28 cellular contexts compared by ENCODE assay signal in the genomic region with DNA sequence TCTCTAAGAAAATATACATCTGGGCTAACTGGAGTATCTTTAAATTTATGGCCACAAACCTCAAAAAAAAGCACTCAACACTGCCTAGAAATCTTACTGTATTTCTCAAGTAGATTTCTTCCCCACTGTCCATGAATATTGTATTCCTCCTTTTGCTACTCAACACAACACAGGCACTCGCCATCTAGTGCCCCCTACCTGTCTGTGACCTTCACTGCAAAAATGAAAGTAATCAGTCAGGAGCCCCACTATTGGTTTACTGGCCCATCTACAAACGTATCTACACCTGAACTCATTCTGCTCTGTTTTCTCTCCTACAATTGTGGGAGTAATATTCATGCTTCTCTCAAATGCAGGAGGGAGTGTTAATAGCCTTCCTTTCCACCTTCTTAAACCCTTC. TPM values are rescaled to one million over a fixed set of nuclear protein-coding genes. Genes with fewer than 3 reads are reported as not detected.
DNase-seq lines count a peak whose midpoint lies in the region; ATAC-seq, FAIRE-seq and TF ChIP-seq lines count a peak whose summit lies in the region.
"Had no signal": no experiment of that assay in that cellular context is flagged by ENCODE, and none has a peak within 500 bp of the region (broad histone marks: within the 10 kb centered on the region; RNA-seq: fewer than 3 reads in every experiment).

No MANE protein-coding gene starts in this region.

- H3F3A ChIP-seq in neural progenitor cell (ENCODE audit: low read depth) = no peaks in the 10 kb centered on the region

- H3K27ac Mint-ChIP-seq in neural progenitor cell = no peak overlapping the region
- H3K27ac Mint-ChIP-seq: activated CD4-positive, alpha-beta memory T cell treated with anti-CD3 and anti-CD28 coated beads for 36 hours; nephron progenitor cell had no signal

- no peak for ATAC-seq in Panc1
- no peak for ATAC-seq in HG03378 (IDR thresholded peaks at IDR 0.05; ENCODE audit: unreplicated experiment)
- ATAC-seq: lower lobe of right lung had no signal

- no peak overlapping the region for H3K27ac ChIP-seq in Panc1 (ENCODE audit: low read length)
- no peak overlapping the region for H3K27ac ChIP-seq in neural progenitor cell
- H3K27ac ChIP-seq in small intestine (ENCODE audit: low read depth in 1 of 2, low read length in 1 of 2) = no peak overlapping the region
- H3K27ac ChIP-seq: dorsolateral prefrontal cortex, KMS-11, lower lobe of right lung, pancreas, PC-9, thoracic aorta had no signal

- H3K4me1 Mint-ChIP-seq in neural progenitor cell = no peaks in the 10 kb centered on the region
- H3K4me1 Mint-ChIP-seq: nephron progenitor cell had no signal

- in situ Hi-C loops in Panc1 (cut with HindIII; ENCODE audit: low pct_unique_long_range_greater_than_20kb, low sequenced_read_pairs) = no loop called here

- DNase-seq in GM12864 (ENCODE audit: low read depth) (no peak), HFF-Myc (ENCODE audit: extremely low read depth, low read depth) (no peak), Panc1 (ENCODE audit: low read depth, low spot score) (no peak), neural progenitor cell (ENCODE audit: low spot score) (no peak), MG63 (no peak), small intestine (no peak)
- DNase-seq: activated CD4-positive, alpha-beta memory T cell treated with anti-CD3 and anti-CD28 coated beads for 36 hours; activated effector memory CD4-positive, alpha-beta T cell treated with anti-CD3 and anti-CD28 coated beads, Interleukin-2, amount 50 U/mL, for 16 hours; activated T-cell treated with anti-CD3 and anti-CD28 coated beads for 4 hours; cerebellar nuclear complex; dorsolateral prefrontal cortex; glutamatergic neuron; lower lobe of right lung; NCI-H1092 treated with DMSO at 0.1 percent for 48 hours; NCI-H2029; NCI-H526 treated with DMSO at 0.1 percent for 48 hours; nephron progenitor cell; pancreas; PC-9; right cardiac atrium; SIG-M5; stimulated activated CD4-positive, alpha-beta T cell treated with anti-CD3 and anti-CD28 coated beads, Interleukin-12 subunit alpha, Interleukin-12 subunit beta, amount 100 ng/mL, for 4 hours; stimulated activated CD4-positive, alpha-beta T cell treated with anti-CD3 and anti-CD28 coated beads, Interleukin-4, amount 100 ng/mL, for 4 hours; stimulated activated naive CD4-positive, alpha-beta T cell treated with Interleukin-2 at 50 U/mL for 16 hours had no signal

- FAIRE-seq in small intestine (lab: Jason Lieb, UNC) = no peak
- FAIRE-seq: pancreas had no signal

- peaks cover 2% of the 10 kb centered on the region for H3K27me3 Mint-ChIP-seq in neural progenitor cell (ENCODE audit: insufficient read depth, low read depth)
- H3K27me3 Mint-ChIP-seq: activated CD4-positive, alpha-beta memory T cell treated with anti-CD3 and anti-CD28 coated beads for 36 hours had no signal

- no peaks in the 10 kb centered on the region for H3K4me1 ChIP-seq in Panc1 (ENCODE audit: control insufficient read depth, insufficient read depth, low read length)
- H3K4me1 ChIP-seq in neural progenitor cell = no peaks in the 10 kb centered on the region
- H3K4me1 ChIP-seq in small intestine (ENCODE audit: control insufficient read depth in 2 of 2, insufficient read depth in 1 of 2, low read depth in 1 of 2, low read length in 1 of 2) = no peaks in the 10 kb centered on the region
- H3K4me1 ChIP-seq: lower lobe of right lung, pancreas had no signal

- no peak overlapping the region for H3K4me2 ChIP-seq in neural progenitor cell
- H3K4me2 ChIP-seq: KMS-11, PC-9 had no signal

- peaks cover 2% of the 10 kb centered on the region for H3K9me3 Mint-ChIP-seq in neural progenitor cell
- H3K9me3 Mint-ChIP-seq: activated CD4-positive, alpha-beta memory T cell treated with anti-CD3 and anti-CD28 coated beads for 36 hours had no signal

- no TSS peak for BruUV-seq in Panc1 (replicated peaks; lab: Mats Ljungman, UMichigan)

- no peaks in the 10 kb centered on the region for H3K79me2 ChIP-seq in neural progenitor cell (ENCODE audit: low read depth)

- H3K9ac ChIP-seq in neural progenitor cell = no peak overlapping the region
- H3K9ac ChIP-seq: KMS-11 had no signal

- POLR2A ChIA-PET in Panc1 (lab: Charles Lee) = no interaction called here

- H2AFZ ChIP-seq in neural progenitor cell (replicated peaks) = no peak overlapping the region
- H2AFZ ChIP-seq: PC-9 had no signal

- H3K4me3 ChIP-seq in GM12864 (ENCODE audit: low read depth, low read length) = no peak overlapping the region
- H3K4me3 ChIP-seq in HFF-Myc (replicated peaks; ENCODE audit: low read depth, low read length) = no peak overlapping the region
- H3K4me3 ChIP-seq in Panc1 (ENCODE audit: low read depth in 2 of 2, low read length in 2 of 2) = no peak overlapping the region
- H3K4me3 ChIP-seq in neural progenitor cell = no peak overlapping the region
- no peak overlapping the region for H3K4me3 ChIP-seq in MG63
- no peak overlapping the region for H3K4me3 ChIP-seq in small intestine (ENCODE audit: low read depth in 1 of 2, low read length in 2 of 2)
- H3K4me3 ChIP-seq: dorsolateral prefrontal cortex, lower lobe of right lung, pancreas, PC-9, thoracic aorta had no signal

- H3K27me3 ChIP-seq in Panc1 (ENCODE audit: control insufficient read depth, insufficient read depth, low read length) (peaks cover 10% of the 10 kb centered on the region), neural progenitor cell (no peaks in the 10 kb centered on the region), MG63 (no peaks in the 10 kb centered on the region), small intestine (ENCODE audit: control insufficient read depth in 2 of 2, insufficient read depth in 2 of 2, low read length in 2 of 2) (no peaks in the 10 kb centered on the region)
- H3K27me3 ChIP-seq: dorsolateral prefrontal cortex, pancreas had no signal

- intact Hi-C loops in Panc1 (cut with micrococcal nuclease; ENCODE audit: unreplicated experiment) = no loop called here

- no peaks in the 10 kb centered on the region for H3K36me3 Mint-ChIP-seq in neural progenitor cell
- H3K36me3 Mint-ChIP-seq: activated CD4-positive, alpha-beta memory T cell treated with anti-CD3 and anti-CD28 coated beads for 36 hours had no signal

- WGBS in small intestine, 3 donors = 36 to 46% (median 37%) methylated on average over 2 of the region's 2 CpGs

- CTCF ChIA-PET in Panc1 (lab: Charles Lee) = no interaction called here

- H3K9me3 ChIP-seq in Panc1 (ENCODE audit: control insufficient read depth, insufficient read depth, low read depth, low read length) (no peaks in the 10 kb centered on the region), neural progenitor cell (ENCODE audit: low read depth) (no peaks in the 10 kb centered on the region), MG63 (peaks cover 5% of the 10 kb centered on the region), small intestine (ENCODE audit: control insufficient read depth, low read depth) (no peaks in the 10 kb centered on the region)
- H3K9me3 ChIP-seq: lower lobe of right lung, pancreas, thoracic aorta had no signal

- no peak overlapping the region for H3K4me3 Mint-ChIP-seq in neural progenitor cell
- H3K4me3 Mint-ChIP-seq: activated CD4-positive, alpha-beta memory T cell treated with anti-CD3 and anti-CD28 coated beads for 36 hours; nephron progenitor cell had no signal

- H4K20me1 ChIP-seq in neural progenitor cell (ENCODE audit: low read depth) = no peaks in the 10 kb centered on the region

- TF ChIP-seq CTCF in GM12864 (IDR thresholded peaks at IDR 0.05; ENCODE audit: low read depth, low read length, missing control alignments) = peak; percentile 37
- TF ChIP-seq CTCF in HFF-Myc (IDR thresholded peaks at IDR 0.05; ENCODE audit: low read depth, low read length, missing control alignments) = peak; percentile 11
- 0 out of 2 replicates have a peak, but pooled peaks have one; percentile 21 for TF ChIP-seq CTCF in Panc1 (IDR thresholded peaks at IDR 0.05)
- TF ChIP-seq CTCF in neural progenitor cell (IDR thresholded peaks at IDR 0.05) = peak; percentile 28

- no peaks in the 10 kb centered on the region for H3K36me3 ChIP-seq in Panc1 (ENCODE audit: control insufficient read depth, insufficient read depth, low read length)
- H3K36me3 ChIP-seq in neural progenitor cell = no peaks in the 10 kb centered on the region
- H3K36me3 ChIP-seq in MG63 = no peaks in the 10 kb centered on the region
- H3K36me3 ChIP-seq in small intestine (ENCODE audit: control insufficient read depth in 2 of 2, insufficient read depth in 2 of 2, low read length in 2 of 2) = no peaks in the 10 kb centered on the region
- H3K36me3 ChIP-seq: lower lobe of right lung, pancreas, thoracic aorta had no signal

RNA-seq across cellular contexts. Expression of a gene that starts 58.3 kb away (rescaled TPM):
- total RNA-seq in Panc1 (2021; ENCODE audit: unreplicated experiment) = not detected
- polyA plus RNA-seq in Panc1 (2012; ENCODE audit: insufficient read length) = not detected
- total RNA-seq in neural progenitor cell (ENCODE audit: low replicate concordance) = not detected in 2 replicates
- not detected in 2 replicates for total RNA-seq in MG63 (2014; rRNA removed; shearing (Covaris generic); ENCODE audit: low replicate concordance)
- 1 to 10 TPM in 2 of 3 donors, not detected in 1; 2.8 to 3.0 TPM for polyA plus RNA-seq in small intestine
- total RNA-seq: kidney epithelial cell, PC-9 had no signal
